ENCODE assay signal across 8 cellular contexts in genomic region chr12:103424849-103425586, GRCh38.
DNase-seq lines count a peak whose midpoint lies in the region; ATAC-seq, FAIRE-seq and TF ChIP-seq lines count a peak whose summit lies in the region.
"Not testable (repeated sequence)": the region's sequence is repeated elsewhere in the genome, so short reads cannot be mapped to it uniquely, and the experiment has no call there.

No MANE protein-coding gene starts in this region.

- H3K9me2 ChIP-seq in OCI-LY7 (ENCODE audit: insufficient read depth, low read length) = not testable (repeated sequence)

- H2AFZ ChIP-seq in H9 (ENCODE audit: low read length); OCI-LY7 (ENCODE audit: low read length): not testable (repeated sequence)

- not testable (repeated sequence) for H2BK5ac ChIP-seq in H9 (ENCODE audit: insufficient read length, low read length)

- H2BK20ac ChIP-seq in H9 (ENCODE audit: low read depth, low read length, poor library complexity, severe bottlenecking) = not testable (repeated sequence)

- H3K4me1 ChIP-seq in A549; H9 (ENCODE audit: insufficient read depth, low read length); OCI-LY7 (ENCODE audit: insufficient read depth, low read length, poor library complexity, severe bottlenecking): not testable (repeated sequence)

- H3K36me3 ChIP-seq in OCI-LY7 (ENCODE audit: insufficient read depth, low read length) = not testable (repeated sequence)

- not testable (repeated sequence) for H2BK15ac ChIP-seq in H9 (ENCODE audit: low read depth, low read length)

- not testable (repeated sequence) for H3K9ac ChIP-seq in H9 (ENCODE audit: extremely low read depth, insufficient read length, low read length)

- H3K36me3 Mint-ChIP-seq in H9 (ENCODE audit: insufficient read depth in 1 of 3, low read depth in 3 of 3) (peaks cover 3 to 11% (median 3%) of the 10 kb centered on the region in 3 experiments; a peak in 5 of 7 replicates), nephron progenitor cell (ENCODE audit: low read depth) (peaks cover 21% of the 10 kb centered on the region)
- H3K36me3 Mint-ChIP-seq in chondrocyte (ENCODE audit: low read depth) = not testable (repeated sequence)
- H3K36me3 Mint-ChIP-seq in stimulated activated naive B cell treated with anti-CD40 and anti-IgM and Interleukin-4, amounts not matched to agents 10 μg/mL and 1 μg/mL and 100 μg/mL, for 72 hours = peaks cover 36 to 47% of the 10 kb centered on the region in 2 donors

- H3K18ac ChIP-seq in H9 (ENCODE audit: insufficient read length, low read depth, low read length) = not testable (repeated sequence)

- not testable (repeated sequence) for H3T11ph ChIP-seq in H9 (ENCODE audit: low read length)

- H3K9me3 ChIP-seq in A549; H9 (ENCODE audit: control insufficient read depth, low read depth, low read length); OCI-LY7 (ENCODE audit: low read length): not testable (repeated sequence)

- not testable (repeated sequence) for TF ChIP-seq EP300 in A549 (IDR thresholded peaks at IDR 0.05)

- not testable (repeated sequence) for TF ChIP-seq POLR2A in A549 (IDR thresholded peaks at IDR 0.05; ENCODE audit: low read length)

- POLR2A ChIA-PET in A549 (lab: Yijun Ruan, JAX); OCI-LY7 (lab: Charles Lee): not testable (repeated sequence)

- CTCF ChIA-PET in A549 (lab: Yijun Ruan, JAX) = interaction anchor here (1.5 to 1.7 kb wide), 2 partner anchors 124 to 476 kb away, joined by 3 to 5 read pairs; no protein-coding TSS in a partner anchor
- CTCF ChIA-PET in OCI-LY7 (lab: Charles Lee; ENCODE audit: unreplicated experiment) = not testable (repeated sequence)

- not testable (repeated sequence) for H3K79me2 ChIP-seq in H9 (ENCODE audit: insufficient read depth, low read length); OCI-LY7 (ENCODE audit: insufficient read depth, low read depth, low read length)

- H3K56ac ChIP-seq in H9 (ENCODE audit: insufficient read length, low read depth, low read length) = not testable (repeated sequence)

- peaks cover 16 to 21% of the 10 kb centered on the region in 2 experiments for H3K4me1 Mint-ChIP-seq in H9
- not testable (repeated sequence) for H3K4me1 Mint-ChIP-seq in chondrocyte (ENCODE audit: low read depth)
- peaks cover 36% of the 10 kb centered on the region for H3K4me1 Mint-ChIP-seq in nephron progenitor cell
- peaks cover 33 to 68% of the 10 kb centered on the region in 2 donors for H3K4me1 Mint-ChIP-seq in stimulated activated naive B cell treated with anti-CD40 and anti-IgM and Interleukin-4, amounts not matched to agents 10 μg/mL and 1 μg/mL and 100 μg/mL, for 72 hours

- not testable (repeated sequence) for H3K4me3 ChIP-seq in A549; OCI-LY7 (ENCODE audit: low read depth, low read length, poor library complexity, severe bottlenecking)

- not testable (repeated sequence) for H2AK5ac ChIP-seq in H9 (ENCODE audit: insufficient read length, low read length)

- peak overlapping the region; percentile 30; the same call in 1 of the 3 replicates for H3K4me2 ChIP-seq in A549
- H3K4me2 ChIP-seq in H9 (ENCODE audit: insufficient read depth, insufficient read length, low read length); OCI-LY7 (ENCODE audit: low read length): not testable (repeated sequence)

- ATAC-seq in A549 = peak in 1 of 2 experiments; percentile 54; a peak in 3 of 6 replicates
- not testable (repeated sequence) for ATAC-seq in stimulated activated naive B cell treated with anti-CD40 and anti-IgM and Interleukin-4, amounts not matched to agents 10 μg/mL and 1 μg/mL and 100 μg/mL, for 72 hours (replicated peaks)

- not testable (repeated sequence) for H3K27me3 Mint-ChIP-seq in H9 (ENCODE audit: low read depth); chondrocyte (ENCODE audit: low read depth); stimulated activated naive B cell treated with anti-CD40 and anti-IgM and Interleukin-4, amounts not matched to agents 10 μg/mL and 1 μg/mL and 100 μg/mL, for 72 hours
- peaks cover 20% of the 10 kb centered on the region for H3K27me3 Mint-ChIP-seq in nephron progenitor cell (ENCODE audit: low read depth, poor library complexity)

- H3K27ac Mint-ChIP-seq in H9; chondrocyte (ENCODE audit: unreplicated experiment): not testable (repeated sequence)
- peak overlapping the region; percentile 78 for H3K27ac Mint-ChIP-seq in nephron progenitor cell
- H3K27ac Mint-ChIP-seq in stimulated activated naive B cell treated with anti-CD40 and anti-IgM and Interleukin-4, amounts not matched to agents 10 μg/mL and 1 μg/mL and 100 μg/mL, for 72 hours = peak overlapping the region; percentile 25

- not testable (repeated sequence) for H3K79me1 ChIP-seq in H9 (ENCODE audit: insufficient read depth, low read depth, low read length, poor library complexity, severe bottlenecking)

- not testable (repeated sequence) for H3K23me2 ChIP-seq in H9 (ENCODE audit: insufficient read length, low read depth, low read length, poor library complexity, severe bottlenecking)

- H3K9me3 Mint-ChIP-seq in H9 = not testable (repeated sequence)
- H3K9me3 Mint-ChIP-seq in chondrocyte (ENCODE audit: low read depth) (peaks cover 25% of the 10 kb centered on the region), nephron progenitor cell (peaks cover 58% of the 10 kb centered on the region)
- H3K9me3 Mint-ChIP-seq in stimulated activated naive B cell treated with anti-CD40 and anti-IgM and Interleukin-4, amounts not matched to agents 10 μg/mL and 1 μg/mL and 100 μg/mL, for 72 hours = peaks cover 20 to 27% of the 10 kb centered on the region in 2 donors

- not testable (repeated sequence) for DNase-seq in A549 (ENCODE audit: low read depth in 1 of 2, low spot score in 1 of 2); nephron progenitor cell; stimulated activated naive B cell treated with anti-CD40 and anti-IgM and Interleukin-4, amounts not matched to agents 10 μg/mL and 1 μg/mL and 100 μg/mL, for 72 hours
- peak; percentile 43 for DNase-seq in H9
- DNase-seq in NCI-H2171 treated with DMSO at 0.1 percent for 48 hours (lab: John Stamatoyannopoulos, UW) = peak; percentile 8
- DNase-seq in OCI-LY7 (ENCODE audit: low spot score) = peak; percentile 5
- DNase-seq in chondrocyte (ENCODE audit: low spot score) = peak; percentile 75
- peak; percentile 27 for DNase-seq in left kidney (ENCODE audit: low read depth, low spot score)

- H3K14ac ChIP-seq in H9 (ENCODE audit: insufficient read depth, low read length) = not testable (repeated sequence)

- intact Hi-C loops in OCI-LY7 (cut with micrococcal nuclease; ENCODE audit: unreplicated experiment) = not testable (repeated sequence)

- H4K8ac ChIP-seq in H9 (replicated peaks; ENCODE audit: insufficient read length, low read depth, low read length) = not testable (repeated sequence)

- not testable (repeated sequence) for H4K5ac ChIP-seq in H9 (ENCODE audit: insufficient read length, low read depth, low read length)

- H3K4me3 Mint-ChIP-seq in H9; chondrocyte (ENCODE audit: unreplicated experiment); nephron progenitor cell; stimulated activated naive B cell treated with anti-CD40 and anti-IgM and Interleukin-4, amounts not matched to agents 10 μg/mL and 1 μg/mL and 100 μg/mL, for 72 hours: not testable (repeated sequence)

- H3K4ac ChIP-seq in H9 (ENCODE audit: low read depth, low read length) = not testable (repeated sequence)

- H2BK12ac ChIP-seq in H9 (ENCODE audit: insufficient read length, low read depth, low read length) = not testable (repeated sequence)

- not testable (repeated sequence) for H3K27ac ChIP-seq in A549; H9 (ENCODE audit: insufficient read length, low read depth, low read length); OCI-LY7 (ENCODE audit: low read depth, low read length, poor library complexity, severe bottlenecking)

- TF ChIP-seq RAD21 in A549 (conservative IDR thresholded peaks at IDR 0.05 in 1 of 2, IDR thresholded peaks at IDR 0.05 in 1 of 2) = not testable (repeated sequence)

- not testable (repeated sequence) for H3K27me3 ChIP-seq in H9 (ENCODE audit: insufficient read depth, low read length)

- not testable (repeated sequence) for H3K23ac ChIP-seq in H9 (ENCODE audit: insufficient read length, low read depth, low read length)

- 12% methylated on average over 9 of the region's 9 CpGs for WGBS in A549 (ENCODE audit: missing lambda C conversion rate)
- WGBS in H9 (ENCODE audit: extremely low coverage, insufficient read length, low lambda C conversion rate) = no CpG with 5 or more reads among the region's 9 CpGs

- not testable (repeated sequence) for H4K91ac ChIP-seq in H9 (ENCODE audit: insufficient read length, low read depth, low read length)

- H2BK120ac ChIP-seq in H9 (ENCODE audit: low read depth, low read length, poor library complexity, severe bottlenecking) = not testable (repeated sequence)

- BruUV-seq in OCI-LY7 (replicated peaks; lab: Mats Ljungman, UMichigan) = not testable (repeated sequence)

- not testable (repeated sequence) for H4K20me1 ChIP-seq in H9 (ENCODE audit: control insufficient read depth, insufficient read depth, insufficient read length); OCI-LY7 (ENCODE audit: insufficient read depth, low read length)

- FAIRE-seq in A549 (lab: Jason Lieb, UNC) = not testable (repeated sequence)

- TF ChIP-seq CTCF in A549 (IDR thresholded peaks at IDR 0.05); H9 (conservative IDR thresholded peaks at IDR 0.05); OCI-LY7 (conservative IDR thresholded peaks at IDR 0.05; ENCODE audit: low read length); chondrocyte (IDR thresholded peaks at IDR 0.05); nephron progenitor cell (IDR thresholded peaks at IDR 0.05): not testable (repeated sequence)
